13 cellular contexts compared by ENCODE assay signal in the genomic region with DNA sequence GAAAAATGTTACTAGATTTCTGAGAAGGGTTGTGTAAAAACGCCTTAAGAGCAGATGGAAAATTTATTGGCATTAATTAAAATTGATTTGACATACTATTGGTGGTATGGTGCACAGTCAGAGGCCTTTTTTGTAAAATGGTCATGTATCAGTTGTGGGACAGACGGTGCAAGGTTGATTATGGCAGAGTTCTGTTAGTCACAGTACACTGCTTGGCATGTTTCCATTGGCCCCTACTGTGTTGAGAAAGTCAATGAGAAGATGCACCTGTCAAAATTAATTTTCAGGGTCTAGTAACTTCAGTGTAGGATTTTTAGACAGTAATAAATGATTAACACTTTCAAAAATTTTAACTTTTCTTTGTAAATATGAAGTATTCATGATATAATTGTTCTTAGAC. TPM values are rescaled to one million over a fixed set of nuclear protein-coding genes. Genes with fewer than 3 reads are reported as not detected.
DNase-seq lines count a peak whose midpoint lies in the region; ATAC-seq and TF ChIP-seq lines count a peak whose summit lies in the region.
"Had no signal": no experiment of that assay in that cellular context is flagged by ENCODE, and none has a peak within 500 bp of the region (broad histone marks: within the 10 kb centered on the region; RNA-seq: fewer than 3 reads in every experiment).

No MANE protein-coding gene starts in this region.

- no peak for TF ChIP-seq RAD21 in neural cell (conservative IDR thresholded peaks at IDR 0.05)

- H2AFZ ChIP-seq in neural cell (ENCODE audit: low read depth, low read length): no peak overlapping the region

- in situ Hi-C loops in G401 (cut with HindIII; ENCODE audit: low sequenced_read_pairs): no loop called here

- no peaks in the 10 kb centered on the region for H3K9me3 ChIP-seq in neural cell (ENCODE audit: low read length)
- H3K9me3 ChIP-seq: esophagus squamous epithelium, suprapubic skin had no signal

- peak overlapping the region; percentile 79 for H3K27ac Mint-ChIP-seq in chondrocyte (ENCODE audit: unreplicated experiment)

- H3K36me3 ChIP-seq in neural cell (ENCODE audit: insufficient read depth, low read length): peaks cover 8% of the 10 kb centered on the region
- H3K36me3 ChIP-seq: esophagus squamous epithelium, suprapubic skin had no signal

- TF ChIP-seq CTCF in chondrocyte (IDR thresholded peaks at IDR 0.05) (no peak), neural cell (IDR thresholded peaks at IDR 0.05; ENCODE audit: poor library complexity, severe bottlenecking) (no peak)

- TF ChIP-seq EP300 in neural cell (conservative IDR thresholded peaks at IDR 0.05; ENCODE audit: poor library complexity, severe bottlenecking): no peak

- no peaks in the 10 kb centered on the region for H3K27me3 ChIP-seq in neural cell (ENCODE audit: insufficient read depth, low read depth, low read length)
- H3K27me3 ChIP-seq: esophagus squamous epithelium, suprapubic skin had no signal

- H3K9me3 Mint-ChIP-seq in chondrocyte (ENCODE audit: low read depth): no peaks in the 10 kb centered on the region

- no peaks in the 10 kb centered on the region for H3K9me2 ChIP-seq in neural cell (ENCODE audit: insufficient read depth, low read length)

- no peaks in the 10 kb centered on the region for H3F3A ChIP-seq in neural cell (ENCODE audit: insufficient read depth, low read length, poor library complexity, severe bottlenecking)

- DNase-seq in G401 (ENCODE audit: low spot score): peak; percentile 92
- peak; percentile 55 for DNase-seq in LHCN-M2 (ENCODE audit: low read depth)
- no peak for DNase-seq in chondrocyte (ENCODE audit: low spot score)
- no peak for DNase-seq in effector CD4-positive, alpha-beta T cell
- DNase-seq in NCI-H1436 (lab: John Stamatoyannopoulos, UW): no peak
- no peak for DNase-seq in COLO829 (ENCODE audit: low spot score)
- DNase-seq: activated CD4-positive, alpha-beta T cell treated with anti-CD3 and anti-CD28 coated beads for 48 hours; esophagus squamous epithelium; MM.1S had no signal

- H3K9ac ChIP-seq in neural cell (ENCODE audit: low read length): no peak overlapping the region

- peaks cover 59% of the 10 kb centered on the region for H3K79me2 ChIP-seq in neural cell (replicated peaks; ENCODE audit: insufficient read depth, low read length)

- peak overlapping the region; percentile 70 for H3K4me3 ChIP-seq in neural cell (ENCODE audit: low read length)
- H3K4me3 ChIP-seq: esophagus squamous epithelium, skin epidermis, suprapubic skin had no signal

- peaks cover 2% of the 10 kb centered on the region for H3K36me3 Mint-ChIP-seq in chondrocyte (ENCODE audit: low read depth)

- no peak for ATAC-seq in GM18868 (IDR thresholded peaks at IDR 0.05; ENCODE audit: unreplicated experiment)

- H3K4me1 Mint-ChIP-seq in chondrocyte (ENCODE audit: low read depth): peaks cover 61% of the 10 kb centered on the region

- H3K27ac ChIP-seq in neural cell (ENCODE audit: low read length): no peak overlapping the region
- H3K27ac ChIP-seq: esophagus squamous epithelium, skin epidermis, suprapubic skin had no signal

- H3K4me3 Mint-ChIP-seq in chondrocyte (ENCODE audit: unreplicated experiment): peak overlapping the region; percentile 71

- no peaks in the 10 kb centered on the region for H4K20me1 ChIP-seq in neural cell (ENCODE audit: insufficient read depth)

- no peaks in the 10 kb centered on the region for H3K27me3 Mint-ChIP-seq in chondrocyte (ENCODE audit: low read depth)

- H3K4me2 ChIP-seq in neural cell (ENCODE audit: low read length): peak overlapping the region; percentile 51

TF ChIP-seq in neural cell, 6 proteins besides CTCF, POLR2A, EP300 and RAD21:
- TF ChIP-seq POLR2AphosphoS5 (IDR thresholded peaks at IDR 0.05) (no peak), TAF1 (IDR thresholded peaks at IDR 0.05; ENCODE audit: low read depth) (no peak), EZH2 (IDR thresholded peaks at IDR 0.05; ENCODE audit: borderline replicate concordance, insufficient read depth, low read length, poor library complexity, severe bottlenecking) (no peak), MXI1 (conservative IDR thresholded peaks at IDR 0.05; ENCODE audit: poor library complexity, severe bottlenecking) (no peak), SMC3 (conservative IDR thresholded peaks at IDR 0.05; ENCODE audit: poor library complexity) (no peak)
- TF ChIP-seq, protein P1, sequence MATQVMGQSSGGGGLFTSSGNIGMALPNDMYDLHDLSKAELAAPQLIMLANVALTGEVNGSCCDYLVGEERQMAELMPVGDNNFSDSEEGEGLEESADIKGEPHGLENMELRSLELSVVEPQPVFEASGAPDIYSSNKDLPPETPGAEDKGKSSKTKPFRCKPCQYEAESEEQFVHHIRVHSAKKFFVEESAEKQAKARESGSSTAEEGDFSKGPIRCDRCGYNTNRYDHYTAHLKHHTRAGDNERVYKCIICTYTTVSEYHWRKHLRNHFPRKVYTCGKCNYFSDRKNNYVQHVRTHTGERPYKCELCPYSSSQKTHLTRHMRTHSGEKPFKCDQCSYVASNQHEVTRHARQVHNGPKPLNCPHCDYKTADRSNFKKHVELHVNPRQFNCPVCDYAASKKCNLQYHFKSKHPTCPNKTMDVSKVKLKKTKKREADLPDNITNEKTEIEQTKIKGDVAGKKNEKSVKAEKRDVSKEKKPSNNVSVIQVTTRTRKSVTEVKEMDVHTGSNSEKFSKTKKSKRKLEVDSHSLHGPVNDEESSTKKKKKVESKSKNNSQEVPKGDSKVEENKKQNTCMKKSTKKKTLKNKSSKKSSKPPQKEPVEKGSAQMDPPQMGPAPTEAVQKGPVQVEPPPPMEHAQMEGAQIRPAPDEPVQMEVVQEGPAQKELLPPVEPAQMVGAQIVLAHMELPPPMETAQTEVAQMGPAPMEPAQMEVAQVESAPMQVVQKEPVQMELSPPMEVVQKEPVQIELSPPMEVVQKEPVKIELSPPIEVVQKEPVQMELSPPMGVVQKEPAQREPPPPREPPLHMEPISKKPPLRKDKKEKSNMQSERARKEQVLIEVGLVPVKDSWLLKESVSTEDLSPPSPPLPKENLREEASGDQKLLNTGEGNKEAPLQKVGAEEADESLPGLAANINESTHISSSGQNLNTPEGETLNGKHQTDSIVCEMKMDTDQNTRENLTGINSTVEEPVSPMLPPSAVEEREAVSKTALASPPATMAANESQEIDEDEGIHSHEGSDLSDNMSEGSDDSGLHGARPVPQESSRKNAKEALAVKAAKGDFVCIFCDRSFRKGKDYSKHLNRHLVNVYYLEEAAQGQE (IDR thresholded peaks at IDR 0.05; ENCODE audit: borderline replicate concordance): no peak

RNA-seq across cellular contexts. Expression of a gene that starts 4.4 kb away (rescaled TPM):
- not detected in 2 replicates for total RNA-seq in G401 (2014; rRNA removed; shearing (Covaris generic))
- total RNA-seq in LHCN-M2 (2014; rRNA removed) (2.5 and 5.7 TPM in 2 replicates), chondrocyte (7.6 to 13.5 TPM (median 7.9 TPM) in 3 replicates)
- 14.9 TPM for polyA plus RNA-seq in LHCN-M2 (2012)
- polyA plus RNA-seq in neural cell: 12.3 and 12.4 TPM in 2 replicates
- polyA minus RNA-seq in neural cell: 42.9 and 44.8 TPM in 2 replicates

Comparison
In these comparisons a context has a peak if more than half of its experiments do, and no peak if none do; other contexts are left out.
1. DNase-seq: peak in G401 (single experiment) and LHCN-M2 (single experiment); none in chondrocyte (single experiment), effector CD4-positive, alpha-beta T cell (single experiment), NCI-H1436 (single experiment) and COLO829 (single experiment).